ENCODE assay signal across 11 cellular contexts in the genomic region with DNA sequence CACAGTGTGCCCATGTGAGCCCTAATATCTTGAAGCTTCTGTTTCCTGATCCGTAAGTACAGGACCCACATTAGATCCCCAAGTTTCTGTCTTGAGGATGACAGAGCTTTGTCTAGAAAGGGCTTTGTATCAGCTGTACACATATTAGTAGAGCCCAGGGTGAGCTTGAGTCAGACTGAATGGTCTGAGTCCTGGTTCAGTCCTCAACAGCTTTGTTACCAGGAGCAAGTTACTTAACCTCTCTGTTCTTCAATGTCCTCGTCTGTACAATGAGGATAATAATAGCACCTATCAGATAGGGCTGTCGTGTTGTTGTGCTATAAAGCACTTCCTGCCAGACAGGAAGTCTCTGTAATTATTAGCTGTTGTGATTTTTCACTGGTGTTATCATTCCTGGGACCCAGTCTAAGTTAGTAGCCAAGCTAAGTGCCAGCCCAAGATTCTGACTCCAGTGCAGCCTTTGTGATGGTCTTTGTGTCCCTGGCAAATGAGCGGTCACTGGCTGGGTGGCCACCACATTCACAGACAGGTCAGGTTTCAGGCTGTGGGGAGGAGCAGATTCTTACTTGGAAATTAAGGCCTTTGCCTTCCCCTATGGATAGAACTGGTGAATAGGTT. TPM values are rescaled to one million over a fixed set of nuclear protein-coding genes. Genes with fewer than 3 reads are reported as not detected.
A peak's percentile ranks its signal among the peaks of the same experiment; 100 is the strongest.
DNase-seq lines count a peak whose midpoint lies in the region; ATAC-seq, FAIRE-seq and TF ChIP-seq lines count a peak whose summit lies in the region.
"Had no signal": no experiment of that assay in that cellular context is flagged by ENCODE, and none has a peak within 500 bp of the region (broad histone marks: within the 10 kb centered on the region; RNA-seq: fewer than 3 reads in every experiment).

No MANE protein-coding gene starts in this region.

- no peaks in the 10 kb centered on the region for H3K27me3 ChIP-seq in BLaER1

- H3K4me3 ChIP-seq in BLaER1: no peak overlapping the region
- H3K4me3 ChIP-seq: PC-9 had no signal

- H3K9ac ChIP-seq in BLaER1: peak overlapping the region; percentile 45; the same call in 1 of the 2 replicates

- H3K9me3 Mint-ChIP-seq in dendritic cell treated with granulocyte-macrophage colony-stimulating factor and Interleukin-4, amounts not matched to agents 40 ng/mL and 50 ng/mL, for 4 days: no peaks in the 10 kb centered on the region
- H3K9me3 Mint-ChIP-seq in naive thymus-derived CD8-positive, alpha-beta T cell: no peaks in the 10 kb centered on the region

- peaks cover 95% of the 10 kb centered on the region for H3K4me1 Mint-ChIP-seq in dendritic cell treated with granulocyte-macrophage colony-stimulating factor and Interleukin-4, amounts not matched to agents 40 ng/mL and 50 ng/mL, for 4 days (ENCODE audit: low read depth)
- H3K4me1 Mint-ChIP-seq in naive thymus-derived CD8-positive, alpha-beta T cell: peaks cover 33 to 85% (median 81%) of the 10 kb centered on the region in 4 donors

- peaks cover 39% of the 10 kb centered on the region for H4K20me1 ChIP-seq in BLaER1

- no peak for DNase-seq in GM12891 (ENCODE audit: insufficient read length, low spot score)
- no peak for DNase-seq in naive thymus-derived CD8-positive, alpha-beta T cell
- DNase-seq in SKM-1 treated with dmso at 0.1 percent for 144 hours (lab: John Stamatoyannopoulos, UW; ENCODE audit: unreplicated experiment): no peak
- DNase-seq in stimulated activated CD4-positive, alpha-beta T cell treated with anti-CD3 and anti-CD28 coated beads, Interleukin-15, amount 100 ng/mL, for 24 hours: no peak
- DNase-seq in germinal center (ENCODE audit: low spot score): no peak
- no peak for DNase-seq in left colon
- DNase-seq: NCI-H187, PC-9 had no signal

- no peak for TF ChIP-seq POLR2A in GM12891 (IDR thresholded peaks at IDR 0.05; ENCODE audit: low read depth, low read length)

- H3K9me3 ChIP-seq in BLaER1: no peaks in the 10 kb centered on the region

- POLR2A ChIA-PET in naive thymus-derived CD8-positive, alpha-beta T cell (lab: Charles Lee): interaction anchor here (0.5 to 1.2 kb wide), 6 partner anchors 9 to 342 kb away, joined by 3 to 5 read pairs (median 4); partner anchors contain the start of gene APOL6

- peak; percentile 41 for FAIRE-seq in GM12891 (lab: Jason Lieb, UNC)
- FAIRE-seq: HepG2 had no signal

- intact Hi-C loops in dendritic cell treated with granulocyte-macrophage colony-stimulating factor and Interleukin-4, amounts not matched to agents 40 ng/mL and 50 ng/mL, for 4 days (cut with micrococcal nuclease): no loop called here
- intact Hi-C loops in left colon (cut with DNase I, micrococcal nuclease): no loop called here

- H3K4me2 ChIP-seq in BLaER1: peak overlapping the region; percentile 75
- H3K4me2 ChIP-seq: PC-9 had no signal

- peak overlapping the region; percentile 38 for H3K27ac Mint-ChIP-seq in dendritic cell treated with granulocyte-macrophage colony-stimulating factor and Interleukin-4, amounts not matched to agents 40 ng/mL and 50 ng/mL, for 4 days
- peak overlapping the region; percentile 48 to 89 (median 83) for H3K27ac Mint-ChIP-seq in naive thymus-derived CD8-positive, alpha-beta T cell

- H3K4me3 Mint-ChIP-seq in dendritic cell treated with granulocyte-macrophage colony-stimulating factor and Interleukin-4, amounts not matched to agents 40 ng/mL and 50 ng/mL, for 4 days: no peak overlapping the region
- H3K4me3 Mint-ChIP-seq in naive thymus-derived CD8-positive, alpha-beta T cell: peak overlapping the region in 9 of 10 donors; percentile 28 to 71 (median 57)

- peaks cover 79% of the 10 kb centered on the region for H3K4me1 ChIP-seq in BLaER1

- peak overlapping the region; percentile 37; the same call in 1 of the 2 replicates for H3K27ac ChIP-seq in BLaER1
- H3K27ac ChIP-seq: PC-9 had no signal

- H3K36me3 Mint-ChIP-seq in dendritic cell treated with granulocyte-macrophage colony-stimulating factor and Interleukin-4, amounts not matched to agents 40 ng/mL and 50 ng/mL, for 4 days (ENCODE audit: low read depth): peaks cover 75% of the 10 kb centered on the region
- H3K36me3 Mint-ChIP-seq in naive thymus-derived CD8-positive, alpha-beta T cell: peaks cover 0 to 11% (median 8%) of the 10 kb centered on the region in 3 donors

- no peaks in the 10 kb centered on the region for H3K27me3 Mint-ChIP-seq in dendritic cell treated with granulocyte-macrophage colony-stimulating factor and Interleukin-4, amounts not matched to agents 40 ng/mL and 50 ng/mL, for 4 days
- no peaks in the 10 kb centered on the region for H3K27me3 Mint-ChIP-seq in naive thymus-derived CD8-positive, alpha-beta T cell

- peak; percentile 54 to 56 for ATAC-seq in naive thymus-derived CD8-positive, alpha-beta T cell
- no peak for ATAC-seq in left colon
- ATAC-seq: HepG2 had no signal

- no peaks in the 10 kb centered on the region; the same call in 1 of the 2 replicates for H3K36me3 ChIP-seq in BLaER1

TF ChIP-seq in GM12891, 5 proteins besides CTCF, POLR2A, EP300 and RAD21:
- TF ChIP-seq TAF1 (IDR thresholded peaks at IDR 0.05; ENCODE audit: low read depth, low read length) (no peak), POLR2AphosphoS5 (IDR thresholded peaks at IDR 0.05; ENCODE audit: low read depth, low read length) (no peak), POU2F2 (IDR thresholded peaks at IDR 0.05; ENCODE audit: low read depth, low read length) (no peak), SPI1 (IDR thresholded peaks at IDR 0.05; ENCODE audit: low read depth, low read length) (no peak)
TF ChIP-seq in GM12891: peak in this region for 0.

RNA-seq across cellular contexts. Expression of gene TOM1, which starts 6.8 kb away (rescaled TPM):
- 17.6 TPM for polyA plus RNA-seq in GM12891 (2012; ENCODE audit: low read depth, missing spikeins)
- 10 to 100 TPM; 45.9 to 47.8 TPM for total RNA-seq in naive thymus-derived CD8-positive, alpha-beta T cell
- polyA plus RNA-seq in naive thymus-derived CD8-positive, alpha-beta T cell: 10 to 100 TPM; 26.6 to 29.6 (median 29.2) TPM
- 10 to 100 TPM; 62.4 to 63.2 TPM for total RNA-seq in left colon

RNA-seq across cellular contexts. Expression of gene HMGXB4, which starts 49.2 kb away (rescaled TPM):
- 10.3 TPM for polyA plus RNA-seq in GM12891 (2012; ENCODE audit: low read depth, missing spikeins)
- total RNA-seq in naive thymus-derived CD8-positive, alpha-beta T cell: 10 to 100 TPM; 29.5 to 32.6 TPM
- polyA plus RNA-seq in naive thymus-derived CD8-positive, alpha-beta T cell: 10 to 100 TPM in 2 of 3 donors, 1 to 10 TPM in 1; 7.9 to 17.8 (median 11.0) TPM
- total RNA-seq in left colon: 10 to 100 TPM; 16.9 to 19.7 TPM
